In the genomic region with DNA sequence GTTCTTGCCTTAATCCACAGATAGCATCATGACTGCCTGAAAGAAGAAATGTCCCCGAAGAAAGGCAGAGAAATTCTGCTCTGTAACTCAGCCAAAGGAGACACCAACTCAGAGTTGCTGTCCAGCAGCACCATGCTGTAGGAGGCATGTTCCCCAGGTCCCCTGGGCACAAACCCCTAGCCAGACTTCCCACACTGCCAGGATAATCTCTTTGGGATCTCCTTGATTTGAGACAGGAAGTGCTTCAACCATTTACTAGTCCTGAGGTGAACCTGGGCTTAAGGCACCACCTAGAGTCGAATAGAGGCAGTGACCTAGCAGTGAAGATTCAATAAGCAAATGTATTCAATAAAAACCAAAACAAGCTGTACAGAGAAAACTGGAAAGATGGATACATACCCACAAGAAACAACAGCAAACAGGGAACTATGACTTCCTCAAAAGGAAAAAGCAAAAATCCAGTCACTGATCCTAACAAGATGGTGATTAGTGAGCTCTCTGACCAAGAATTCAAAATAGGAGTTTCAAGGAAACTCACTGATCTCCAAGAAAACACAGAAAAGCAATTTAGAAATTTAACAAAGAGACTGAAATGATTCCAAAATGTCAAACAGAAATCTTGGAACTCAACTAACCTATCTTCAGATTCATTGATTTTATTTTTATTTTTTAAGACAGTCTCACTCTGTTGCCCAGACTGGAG, we compare ENCODE assay signal across 1 cellular context.
TF ChIP-seq lines count a peak whose summit lies in the region.

No MANE protein-coding gene starts in this region.

TF ChIP-seq in K562, 482 proteins besides CTCF, POLR2A, EP300 and RAD21 (continued from another document and continues in another):
- TF ChIP-seq, protein P1, sequence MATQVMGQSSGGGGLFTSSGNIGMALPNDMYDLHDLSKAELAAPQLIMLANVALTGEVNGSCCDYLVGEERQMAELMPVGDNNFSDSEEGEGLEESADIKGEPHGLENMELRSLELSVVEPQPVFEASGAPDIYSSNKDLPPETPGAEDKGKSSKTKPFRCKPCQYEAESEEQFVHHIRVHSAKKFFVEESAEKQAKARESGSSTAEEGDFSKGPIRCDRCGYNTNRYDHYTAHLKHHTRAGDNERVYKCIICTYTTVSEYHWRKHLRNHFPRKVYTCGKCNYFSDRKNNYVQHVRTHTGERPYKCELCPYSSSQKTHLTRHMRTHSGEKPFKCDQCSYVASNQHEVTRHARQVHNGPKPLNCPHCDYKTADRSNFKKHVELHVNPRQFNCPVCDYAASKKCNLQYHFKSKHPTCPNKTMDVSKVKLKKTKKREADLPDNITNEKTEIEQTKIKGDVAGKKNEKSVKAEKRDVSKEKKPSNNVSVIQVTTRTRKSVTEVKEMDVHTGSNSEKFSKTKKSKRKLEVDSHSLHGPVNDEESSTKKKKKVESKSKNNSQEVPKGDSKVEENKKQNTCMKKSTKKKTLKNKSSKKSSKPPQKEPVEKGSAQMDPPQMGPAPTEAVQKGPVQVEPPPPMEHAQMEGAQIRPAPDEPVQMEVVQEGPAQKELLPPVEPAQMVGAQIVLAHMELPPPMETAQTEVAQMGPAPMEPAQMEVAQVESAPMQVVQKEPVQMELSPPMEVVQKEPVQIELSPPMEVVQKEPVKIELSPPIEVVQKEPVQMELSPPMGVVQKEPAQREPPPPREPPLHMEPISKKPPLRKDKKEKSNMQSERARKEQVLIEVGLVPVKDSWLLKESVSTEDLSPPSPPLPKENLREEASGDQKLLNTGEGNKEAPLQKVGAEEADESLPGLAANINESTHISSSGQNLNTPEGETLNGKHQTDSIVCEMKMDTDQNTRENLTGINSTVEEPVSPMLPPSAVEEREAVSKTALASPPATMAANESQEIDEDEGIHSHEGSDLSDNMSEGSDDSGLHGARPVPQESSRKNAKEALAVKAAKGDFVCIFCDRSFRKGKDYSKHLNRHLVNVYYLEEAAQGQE (CRISPR knock-in tag; IDR thresholded peaks at IDR 0.05; ENCODE audit: low read depth): peak; percentile 74; the same call in 1 of the 2 replicates
- TF ChIP-seq SNRNP70 (optimal IDR thresholded peaks at IDR 0.05; ENCODE audit: low read depth, low read length): no peak
- TF ChIP-seq MXD1 (CRISPR knock-in tag; IDR thresholded peaks at IDR 0.05; ENCODE audit: borderline replicate concordance, poor library complexity, severe bottlenecking): no peak
- no peak for TF ChIP-seq POLR2G (IDR thresholded peaks at IDR 0.05; ENCODE audit: low read depth, low read length)
- TF ChIP-seq, protein P2, sequence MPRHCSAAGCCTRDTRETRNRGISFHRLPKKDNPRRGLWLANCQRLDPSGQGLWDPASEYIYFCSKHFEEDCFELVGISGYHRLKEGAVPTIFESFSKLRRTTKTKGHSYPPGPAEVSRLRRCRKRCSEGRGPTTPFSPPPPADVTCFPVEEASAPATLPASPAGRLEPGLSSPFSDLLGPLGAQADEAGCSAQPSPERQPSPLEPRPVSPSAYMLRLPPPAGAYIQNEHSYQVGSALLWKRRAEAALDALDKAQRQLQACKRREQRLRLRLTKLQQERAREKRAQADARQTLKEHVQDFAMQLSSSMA (CRISPR knock-in tag; IDR thresholded peaks at IDR 0.05): no peak
- no peak for TF ChIP-seq RBBP5 (IDR thresholded peaks at IDR 0.05; ENCODE audit: borderline replicate concordance, insufficient read depth, low read length, poor library complexity, severe bottlenecking)
- TF ChIP-seq TARDBP (IDR thresholded peaks at IDR 0.05): no peak
- TF ChIP-seq ZBTB11 (CRISPR knock-in tag; IDR thresholded peaks at IDR 0.05): no peak
- TF ChIP-seq ARHGAP35 (IDR thresholded peaks at IDR 0.05; ENCODE audit: partially characterized antibody): no peak
- TF ChIP-seq, protein P3, sequence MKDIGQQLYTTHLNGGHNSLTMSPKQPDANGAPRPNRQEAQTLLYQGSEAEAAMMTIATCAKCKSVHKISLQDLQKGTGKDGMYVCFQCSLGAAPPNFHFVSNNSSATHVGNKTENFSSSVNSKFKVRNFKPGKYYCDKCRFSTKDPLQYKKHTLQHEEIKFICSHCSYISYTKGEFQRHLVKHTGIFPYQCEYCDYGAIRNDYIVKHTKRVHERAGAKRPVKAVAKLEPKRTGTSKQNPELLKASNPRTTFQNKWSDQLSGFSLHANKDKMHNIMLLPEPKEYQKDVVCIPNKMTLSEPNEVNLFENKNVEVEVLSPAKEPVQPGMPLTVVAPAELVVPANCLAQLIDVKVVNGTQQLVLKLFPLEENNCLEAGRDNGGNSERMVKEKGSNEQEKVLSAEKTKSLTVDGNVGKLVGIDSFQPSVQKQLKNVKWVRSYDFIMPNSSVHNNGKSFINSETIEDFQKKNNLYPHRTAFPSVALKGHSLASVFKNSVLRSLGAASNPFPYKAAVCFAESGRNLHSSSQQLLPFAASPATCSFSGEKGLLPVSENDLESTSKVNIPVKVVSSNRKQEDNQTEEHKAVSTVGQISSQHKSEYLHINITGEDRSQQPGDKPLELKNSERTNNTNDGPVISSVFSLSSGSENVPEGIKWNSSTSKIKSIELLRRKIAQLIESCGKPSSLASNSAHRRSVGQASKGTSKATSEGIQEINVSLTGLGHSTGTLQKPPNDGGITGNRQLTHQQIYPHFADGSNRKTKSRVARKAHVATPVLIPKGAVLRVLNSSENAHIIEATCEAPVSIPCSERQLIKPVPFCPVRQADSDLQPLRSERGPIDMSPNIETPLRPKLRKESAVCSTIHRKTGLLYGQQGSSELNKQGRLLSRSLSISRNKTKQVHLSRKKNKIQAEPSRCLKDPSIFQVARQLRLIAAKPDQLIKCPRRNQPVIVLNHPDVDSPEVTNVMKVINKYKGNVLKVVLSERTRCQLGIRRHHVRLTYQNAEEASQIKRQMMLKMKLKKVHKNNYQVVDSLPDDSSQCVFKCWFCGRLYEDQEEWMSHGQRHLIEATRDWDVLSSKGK (CRISPR knock-in tag; IDR thresholded peaks at IDR 0.05): no peak
- TF ChIP-seq CBFA2T2 (conservative IDR thresholded peaks at IDR 0.05): no peak
- no peak for TF ChIP-seq RHOXF2B (CRISPR knock-in tag; conservative IDR thresholded peaks at IDR 0.05)
- TF ChIP-seq BRD9 (IDR thresholded peaks at IDR 0.05; ENCODE audit: low read depth, partially characterized antibody): no peak
- no peak for TF ChIP-seq POLR3G (IDR thresholded peaks at IDR 0.05; ENCODE audit: extremely low read depth, insufficient read length, insufficient replicate concordance)
- TF ChIP-seq ZKSCAN3 (CRISPR knock-in tag; IDR thresholded peaks at IDR 0.05): no peak
- no peak for TF ChIP-seq CREB1 (IDR thresholded peaks at IDR 0.05)
- no peak for TF ChIP-seq CREB1 (CRISPR knock-in tag; IDR thresholded peaks at IDR 0.05)
- no peak for TF ChIP-seq ZFX (CRISPR knock-in tag; IDR thresholded peaks at IDR 0.05)
- TF ChIP-seq, protein P4, sequence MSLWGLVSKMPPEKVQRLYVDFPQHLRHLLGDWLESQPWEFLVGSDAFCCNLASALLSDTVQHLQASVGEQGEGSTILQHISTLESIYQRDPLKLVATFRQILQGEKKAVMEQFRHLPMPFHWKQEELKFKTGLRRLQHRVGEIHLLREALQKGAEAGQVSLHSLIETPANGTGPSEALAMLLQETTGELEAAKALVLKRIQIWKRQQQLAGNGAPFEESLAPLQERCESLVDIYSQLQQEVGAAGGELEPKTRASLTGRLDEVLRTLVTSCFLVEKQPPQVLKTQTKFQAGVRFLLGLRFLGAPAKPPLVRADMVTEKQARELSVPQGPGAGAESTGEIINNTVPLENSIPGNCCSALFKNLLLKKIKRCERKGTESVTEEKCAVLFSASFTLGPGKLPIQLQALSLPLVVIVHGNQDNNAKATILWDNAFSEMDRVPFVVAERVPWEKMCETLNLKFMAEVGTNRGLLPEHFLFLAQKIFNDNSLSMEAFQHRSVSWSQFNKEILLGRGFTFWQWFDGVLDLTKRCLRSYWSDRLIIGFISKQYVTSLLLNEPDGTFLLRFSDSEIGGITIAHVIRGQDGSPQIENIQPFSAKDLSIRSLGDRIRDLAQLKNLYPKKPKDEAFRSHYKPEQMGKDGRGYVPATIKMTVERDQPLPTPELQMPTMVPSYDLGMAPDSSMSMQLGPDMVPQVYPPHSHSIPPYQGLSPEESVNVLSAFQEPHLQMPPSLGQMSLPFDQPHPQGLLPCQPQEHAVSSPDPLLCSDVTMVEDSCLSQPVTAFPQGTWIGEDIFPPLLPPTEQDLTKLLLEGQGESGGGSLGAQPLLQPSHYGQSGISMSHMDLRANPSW (CRISPR knock-in tag; IDR thresholded peaks at IDR 0.05): no peak
- no peak for TF ChIP-seq COPS2 (conservative IDR thresholded peaks at IDR 0.05)
- TF ChIP-seq CLOCK (CRISPR knock-in tag; IDR thresholded peaks at IDR 0.05; ENCODE audit: borderline replicate concordance): no peak
- TF ChIP-seq ELF1 (tag; IDR thresholded peaks at IDR 0.05): 0 out of 2 replicates have a peak, but pooled peaks have one; percentile 26
- no peak for TF ChIP-seq HDAC3 (IDR thresholded peaks at IDR 0.05; ENCODE audit: borderline replicate concordance, partially characterized antibody)
- TF ChIP-seq ASH1L (IDR thresholded peaks at IDR 0.05; ENCODE audit: borderline replicate concordance, low read depth, partially characterized antibody): no peak
- no peak for TF ChIP-seq JUN (IDR thresholded peaks at IDR 0.05; ENCODE audit: borderline replicate concordance, low read depth, low read length)
- no peak for TF ChIP-seq JUN (CRISPR knock-in tag; IDR thresholded peaks at IDR 0.05; ENCODE audit: borderline replicate concordance)
- TF ChIP-seq, protein P5, sequence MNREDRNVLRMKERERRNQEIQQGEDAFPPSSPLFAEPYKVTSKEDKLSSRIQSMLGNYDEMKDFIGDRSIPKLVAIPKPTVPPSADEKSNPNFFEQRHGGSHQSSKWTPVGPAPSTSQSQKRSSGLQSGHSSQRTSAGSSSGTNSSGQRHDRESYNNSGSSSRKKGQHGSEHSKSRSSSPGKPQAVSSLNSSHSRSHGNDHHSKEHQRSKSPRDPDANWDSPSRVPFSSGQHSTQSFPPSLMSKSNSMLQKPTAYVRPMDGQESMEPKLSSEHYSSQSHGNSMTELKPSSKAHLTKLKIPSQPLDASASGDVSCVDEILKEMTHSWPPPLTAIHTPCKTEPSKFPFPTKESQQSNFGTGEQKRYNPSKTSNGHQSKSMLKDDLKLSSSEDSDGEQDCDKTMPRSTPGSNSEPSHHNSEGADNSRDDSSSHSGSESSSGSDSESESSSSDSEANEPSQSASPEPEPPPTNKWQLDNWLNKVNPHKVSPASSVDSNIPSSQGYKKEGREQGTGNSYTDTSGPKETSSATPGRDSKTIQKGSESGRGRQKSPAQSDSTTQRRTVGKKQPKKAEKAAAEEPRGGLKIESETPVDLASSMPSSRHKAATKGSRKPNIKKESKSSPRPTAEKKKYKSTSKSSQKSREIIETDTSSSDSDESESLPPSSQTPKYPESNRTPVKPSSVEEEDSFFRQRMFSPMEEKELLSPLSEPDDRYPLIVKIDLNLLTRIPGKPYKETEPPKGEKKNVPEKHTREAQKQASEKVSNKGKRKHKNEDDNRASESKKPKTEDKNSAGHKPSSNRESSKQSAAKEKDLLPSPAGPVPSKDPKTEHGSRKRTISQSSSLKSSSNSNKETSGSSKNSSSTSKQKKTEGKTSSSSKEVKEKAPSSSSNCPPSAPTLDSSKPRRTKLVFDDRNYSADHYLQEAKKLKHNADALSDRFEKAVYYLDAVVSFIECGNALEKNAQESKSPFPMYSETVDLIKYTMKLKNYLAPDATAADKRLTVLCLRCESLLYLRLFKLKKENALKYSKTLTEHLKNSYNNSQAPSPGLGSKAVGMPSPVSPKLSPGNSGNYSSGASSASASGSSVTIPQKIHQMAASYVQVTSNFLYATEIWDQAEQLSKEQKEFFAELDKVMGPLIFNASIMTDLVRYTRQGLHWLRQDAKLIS (CRISPR knock-in tag; IDR thresholded peaks at IDR 0.05): no peak
- no peak for TF ChIP-seq CREB3L1 (IDR thresholded peaks at IDR 0.05; ENCODE audit: borderline replicate concordance, low read depth)
